ENCODE assay signal across 19 cellular contexts in the genomic region with DNA sequence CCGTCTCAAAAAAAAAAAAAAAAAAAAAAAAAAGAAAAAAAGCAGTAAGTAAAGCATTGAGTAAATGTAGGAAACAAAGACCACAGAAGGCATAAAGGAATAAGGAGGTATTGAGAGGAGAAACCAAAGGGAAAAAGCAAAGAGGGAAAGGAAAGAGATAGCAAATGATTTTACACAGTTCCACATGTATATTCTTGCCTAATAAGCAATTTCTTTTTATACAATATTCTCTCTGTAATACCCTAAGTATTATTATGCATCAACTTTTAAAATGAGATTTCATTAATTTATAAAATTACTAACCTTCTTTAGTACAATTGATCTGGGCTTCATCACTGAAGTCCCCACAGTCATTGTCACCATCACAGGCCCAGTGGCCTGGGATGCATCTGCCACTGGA.
DNase-seq lines count a peak whose midpoint lies in the region; ATAC-seq, FAIRE-seq and TF ChIP-seq lines count a peak whose summit lies in the region.
"Had no signal": no experiment of that assay in that cellular context is flagged by ENCODE, and none has a peak within 500 bp of the region (broad histone marks: within the 10 kb centered on the region; RNA-seq: fewer than 3 reads in every experiment).

No MANE protein-coding gene starts in this region.

- H4K5ac ChIP-seq in IMR-90 (ENCODE audit: low read depth, low read length), result no peak overlapping the region

- POLR2A ChIA-PET in A549 (lab: Yijun Ruan, JAX) (no interaction called here), IMR-90 (lab: Charles Lee; ENCODE audit: unreplicated experiment) (no interaction called here)

- no peak overlapping the region for H3K56ac ChIP-seq in IMR-90 (ENCODE audit: extremely low read depth, insufficient read depth, low read length)

- intact Hi-C loops in IMR-90 (cut with micrococcal nuclease), result no loop called here
- intact Hi-C loops in breast epithelium (cut with DNase I; ENCODE audit: low total_unique reads), result no loop called here

- H3K23ac ChIP-seq in IMR-90 (ENCODE audit: low read depth, low read length), result no peak overlapping the region

- no peak overlapping the region for H4K91ac ChIP-seq in IMR-90 (ENCODE audit: insufficient read depth, low read depth, low read length)

- no peak overlapping the region for H3K4me3 ChIP-seq in A549
- no peak overlapping the region for H3K4me3 ChIP-seq in IMR-90 (ENCODE audit: insufficient read depth, low read depth, low read length)
- no peak overlapping the region for H3K4me3 ChIP-seq in osteoblast (ENCODE audit: insufficient read depth, low read length)
- H3K4me3 ChIP-seq in breast epithelium, result no peak overlapping the region
- H3K4me3 ChIP-seq: BLaER1 treated with 17β-estradiol and CSF1 and Interleukin-3, amounts not matched to agents 10 nM and 100 nM had no signal

- H3K4me2 ChIP-seq in A549, result no peak overlapping the region
- no peak overlapping the region for H3K4me2 ChIP-seq in IMR-90 (ENCODE audit: low read depth, low read length)
- no peak overlapping the region for H3K4me2 ChIP-seq in osteoblast (ENCODE audit: insufficient read depth, low read length)
- H3K4me2 ChIP-seq: BLaER1 treated with 17β-estradiol and CSF1 and Interleukin-3, amounts not matched to agents 10 nM and 100 nM had no signal

- no peak overlapping the region for H3K9ac ChIP-seq in IMR-90 (ENCODE audit: low read depth, low read length)
- H3K9ac ChIP-seq: BLaER1 treated with 17β-estradiol and CSF1 and Interleukin-3, amounts not matched to agents 10 nM and 100 nM had no signal

- in situ Hi-C loops in IMR-90 (cut with MboI; ENCODE audit: low sequenced_read_pairs), result no loop called here

- H2BK120ac ChIP-seq in IMR-90 (ENCODE audit: low read depth, low read length), result no peak overlapping the region

- 0 out of 4 replicates have a peak overlapping the region, but pooled peaks of 1 of the 2 experiments have one; percentile 15 for H4K8ac ChIP-seq in IMR-90 (ENCODE audit: low read depth in 2 of 2, low read length in 2 of 2)

- H2BK20ac ChIP-seq in IMR-90 (ENCODE audit: low read depth, low read length), result no peak overlapping the region

- H3K4ac ChIP-seq in IMR-90 (ENCODE audit: low read depth, low read length), result no peak overlapping the region

- no peak for TF ChIP-seq EP300 in A549 (IDR thresholded peaks at IDR 0.05)

- CTCF ChIA-PET in A549 (lab: Yijun Ruan, JAX), result no interaction called here
- CTCF ChIA-PET in IMR-90 (lab: Yijun Ruan, JAX), result no interaction called here

- no peaks in the 10 kb centered on the region for H3K79me2 ChIP-seq in osteoblast (ENCODE audit: insufficient read depth, low read length)

- no peak for TF ChIP-seq CTCF in A549 (IDR thresholded peaks at IDR 0.05)
- no peak for TF ChIP-seq CTCF in IMR-90 (conservative IDR thresholded peaks at IDR 0.05; ENCODE audit: low read depth, low read length)
- no peak for TF ChIP-seq CTCF in osteoblast (IDR thresholded peaks at IDR 0.05; ENCODE audit: extremely low read depth, low read depth, low read length)
- TF ChIP-seq CTCF in breast epithelium (IDR thresholded peaks at IDR 0.05), result no peak

- H2BK5ac ChIP-seq in IMR-90 (ENCODE audit: low read depth, low read length, poor library complexity, severe bottlenecking), result no peak overlapping the region

- H3K18ac ChIP-seq in IMR-90 (ENCODE audit: low read depth, low read length), result no peak overlapping the region

- no TSS peak for BruUV-seq in IMR-90 (replicated peaks; lab: Mats Ljungman, UMichigan)

- H2BK15ac ChIP-seq in IMR-90 (ENCODE audit: low read depth, low read length), result no peak overlapping the region

- H3K27ac ChIP-seq in A549 (no peak overlapping the region), IMR-90 (ENCODE audit: insufficient read depth, low read length) (no peak overlapping the region), osteoblast (ENCODE audit: low read depth, low read length) (no peak overlapping the region), breast epithelium (no peak overlapping the region)
- H3K27ac ChIP-seq: BLaER1 treated with 17β-estradiol and CSF1 and Interleukin-3, amounts not matched to agents 10 nM and 100 nM; C4-2B had no signal

- H3K79me1 ChIP-seq in IMR-90 (ENCODE audit: low read depth in 1 of 2, low read length in 2 of 2), result no peaks in the 10 kb centered on the region

- H2AFZ ChIP-seq in IMR-90 (replicated peaks; ENCODE audit: low read length, poor library complexity), result no peak overlapping the region
- no peak overlapping the region for H2AFZ ChIP-seq in osteoblast (ENCODE audit: low read length)

- dilution Hi-C loops in IMR-90 (cut with HindIII; ENCODE audit: low sequenced_read_pairs, unreplicated experiment), result no loop called here

- peaks cover 3% of the 10 kb centered on the region; the same call in 1 of the 2 replicates for H3K9me1 ChIP-seq in IMR-90 (ENCODE audit: insufficient read depth, low read length)

- TF ChIP-seq RAD21 in A549 (conservative IDR thresholded peaks at IDR 0.05 in 1 of 2, IDR thresholded peaks at IDR 0.05 in 1 of 2) (no peak), IMR-90 (IDR thresholded peaks at IDR 0.05; ENCODE audit: low read length) (no peak)

- no peak overlapping the region for H2AK9ac ChIP-seq in IMR-90 (replicated peaks; ENCODE audit: low read depth, low read length, poor library complexity)

- H3K9me3 ChIP-seq in A549 (no peaks in the 10 kb centered on the region), IMR-90 (ENCODE audit: control insufficient read depth, insufficient read depth, low read length) (no peaks in the 10 kb centered on the region), osteoblast (ENCODE audit: low read depth, low read length) (no peaks in the 10 kb centered on the region), breast epithelium (no peaks in the 10 kb centered on the region)
- H3K9me3 ChIP-seq: Caco-2 had no signal

- no peaks in the 10 kb centered on the region for H3K4me1 ChIP-seq in A549
- H3K4me1 ChIP-seq in IMR-90 (ENCODE audit: control insufficient read depth, insufficient read depth, low read length), result no peaks in the 10 kb centered on the region
- no peaks in the 10 kb centered on the region for H3K4me1 ChIP-seq in osteoblast (ENCODE audit: insufficient read depth, low read length)
- no peaks in the 10 kb centered on the region for H3K4me1 ChIP-seq in breast epithelium
- H3K4me1 ChIP-seq: BLaER1 treated with 17β-estradiol and CSF1 and Interleukin-3, amounts not matched to agents 10 nM and 100 nM; Caco-2 had no signal

- H3K27me3 ChIP-seq in IMR-90 (ENCODE audit: control insufficient read depth, insufficient read depth, low read length), result no peaks in the 10 kb centered on the region
- H3K27me3 ChIP-seq in osteoblast (ENCODE audit: insufficient read depth, low read length), result no peaks in the 10 kb centered on the region
- no peaks in the 10 kb centered on the region for H3K27me3 ChIP-seq in breast epithelium
- H3K27me3 ChIP-seq: BLaER1 treated with 17β-estradiol and CSF1 and Interleukin-3, amounts not matched to agents 10 nM and 100 nM had no signal

- H4K20me1 ChIP-seq in IMR-90 (ENCODE audit: insufficient read depth, low read length) (no peaks in the 10 kb centered on the region), osteoblast (ENCODE audit: insufficient read depth, low read length) (no peaks in the 10 kb centered on the region)
- H4K20me1 ChIP-seq: BLaER1 treated with 17β-estradiol and CSF1 and Interleukin-3, amounts not matched to agents 10 nM and 100 nM had no signal

- TF ChIP-seq POLR2A in A549 (IDR thresholded peaks at IDR 0.05; ENCODE audit: low read length) (no peak), IMR-90 (IDR thresholded peaks at IDR 0.05; ENCODE audit: low read depth, low read length) (no peak), breast epithelium (IDR thresholded peaks at IDR 0.05) (no peak)

- H3K36me3 ChIP-seq in IMR-90 (ENCODE audit: control insufficient read depth, insufficient read depth, low read length), result no peaks in the 10 kb centered on the region
- no peaks in the 10 kb centered on the region for H3K36me3 ChIP-seq in osteoblast (ENCODE audit: insufficient read depth, low read length)
- no peaks in the 10 kb centered on the region for H3K36me3 ChIP-seq in breast epithelium
- H3K36me3 ChIP-seq: BLaER1 treated with 17β-estradiol and CSF1 and Interleukin-3, amounts not matched to agents 10 nM and 100 nM had no signal

- DNase-seq in A549 (ENCODE audit: low read depth in 1 of 2, low spot score in 1 of 2), result no peak
- DNase-seq in IMR-90, result no peak
- peak; percentile 4 for DNase-seq in osteoblast (ENCODE audit: insufficient read length, low spot score, missing footprints)
- no peak for DNase-seq in glomerular visceral epithelial cell (ENCODE audit: extremely low spot score)
- no peak for DNase-seq in breast epithelium (ENCODE audit: low spot score in 2 of 2)
- DNase-seq: 8988T; AML-193; Caco-2; Calu3; CD4-positive, alpha-beta T cell; CD8-positive, alpha-beta T cell; DMS79 treated with DMSO at 0.1 percent for 48 hours; GF-D8 had no signal

- no peak overlapping the region for H2AK5ac ChIP-seq in IMR-90 (ENCODE audit: low read depth, low read length)

- FAIRE-seq in A549 (lab: Jason Lieb, UNC), result no peak
- FAIRE-seq: A204.1, D721Med, G401.6, GM12891 had no signal

- WGBS in A549 (ENCODE audit: missing lambda C conversion rate), result 83% methylated on average over 1 of the region's 1 CpG
- WGBS in IMR-90 (ENCODE audit: extremely low coverage in 2 of 2, insufficient read length in 1 of 2), 2 experiments, result no CpG with 5 or more reads among the region's 1 CpG

- H3K14ac ChIP-seq in IMR-90 (replicated peaks; ENCODE audit: low read depth, low read length), result no peak overlapping the region

- ATAC-seq in A549 (no peak), IMR-90 (ENCODE audit: low read depth) (no peak)
- ATAC-seq: CD8-positive, alpha-beta T cell had no signal

TF ChIP-seq in A549, 52 proteins besides CTCF, POLR2A, EP300 and RAD21:
- TF ChIP-seq FOSB (CRISPR knock-in tag; IDR thresholded peaks at IDR 0.05) (no peak), MAFK (IDR thresholded peaks at IDR 0.05; ENCODE audit: partially characterized antibody) (peak; percentile 56)

TF ChIP-seq in IMR-90, 13 proteins besides CTCF, POLR2A, EP300 and RAD21:
- TF ChIP-seq RCOR1 (IDR thresholded peaks at IDR 0.05; ENCODE audit: insufficient replicate concordance, low read length) (no peak), MAFK (IDR thresholded peaks at IDR 0.05; ENCODE audit: low read depth, low read length) (peak; percentile 72)
